ENCODE assay signal across 1 cellular context in the genomic region with DNA sequence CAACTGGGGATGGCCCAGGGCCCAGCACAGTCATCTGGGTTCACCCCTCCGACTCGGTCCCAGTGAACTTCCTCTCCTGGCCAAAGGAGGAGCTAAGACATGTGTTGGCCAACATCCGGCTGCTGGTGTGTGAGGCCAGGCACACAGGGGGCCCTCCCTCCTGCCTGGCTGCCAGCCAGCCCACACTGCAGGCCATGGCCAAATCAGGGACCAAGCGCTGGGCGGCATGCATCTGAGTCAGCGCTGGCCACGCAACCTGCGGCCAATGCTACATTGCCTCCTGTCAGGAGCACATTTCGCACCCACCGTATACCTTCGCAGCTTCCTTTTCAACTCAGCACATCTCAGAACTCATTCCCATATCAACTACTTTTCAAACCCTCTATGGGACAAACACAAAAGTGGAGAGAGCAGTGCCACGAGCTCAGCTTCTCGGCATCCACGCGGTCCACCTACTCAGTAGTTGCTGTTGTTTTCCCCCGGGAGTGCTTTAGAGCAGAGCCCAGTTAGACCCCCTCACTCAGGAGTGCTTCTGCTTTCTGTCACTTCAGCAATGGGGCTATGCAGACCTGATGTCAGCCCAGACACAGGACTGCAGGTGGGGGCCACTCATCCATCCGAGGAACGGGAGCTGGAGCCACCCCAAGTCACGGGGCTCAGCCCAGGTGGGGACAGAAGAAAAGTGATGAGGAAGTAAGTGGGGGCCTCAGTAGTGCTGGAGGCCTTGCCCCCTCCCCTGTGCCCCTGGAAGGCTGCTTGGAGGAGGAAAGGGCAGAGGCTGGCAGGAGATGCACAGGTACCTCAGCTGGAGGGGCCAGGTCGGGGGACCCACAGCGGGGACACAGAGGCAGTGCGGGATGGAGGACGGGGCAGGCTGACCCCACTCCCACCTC.
TF ChIP-seq lines count a peak whose summit lies in the region.

No MANE protein-coding gene starts in this region.

TF ChIP-seq in H1, 55 proteins besides CTCF, POLR2A, EP300 and RAD21:
- TF ChIP-seq CHD1 (IDR thresholded peaks at IDR 0.05; ENCODE audit: low read depth, low read length), result no peak
- no peak for TF ChIP-seq EGR1 (IDR thresholded peaks at IDR 0.05; ENCODE audit: borderline replicate concordance, low read depth, low read length)
- TF ChIP-seq GTF2F1 (IDR thresholded peaks at IDR 0.05; ENCODE audit: borderline replicate concordance, low read depth, low read length), result no peak
- no peak for TF ChIP-seq SAP30 (IDR thresholded peaks at IDR 0.05; ENCODE audit: insufficient read depth, insufficient replicate concordance, low read length)
- no peak for TF ChIP-seq PHF8 (conservative IDR thresholded peaks at IDR 0.05; ENCODE audit: low read depth, low read length)
- no peak for TF ChIP-seq YY1 (IDR thresholded peaks at IDR 0.05; ENCODE audit: low read depth, low read length)
- no peak for TF ChIP-seq TCF12 (IDR thresholded peaks at IDR 0.05; ENCODE audit: low read depth, low read length)
- no peak for TF ChIP-seq RXRA (IDR thresholded peaks at IDR 0.05; ENCODE audit: insufficient read depth, low read depth, low read length)
- TF ChIP-seq SIRT6 (IDR thresholded peaks at IDR 0.05; ENCODE audit: low read length), result no peak
- no peak for TF ChIP-seq POU5F1 (IDR thresholded peaks at IDR 0.05; ENCODE audit: low read depth, low read length)
